12 cellular contexts compared by ENCODE assay signal in the genomic region with DNA sequence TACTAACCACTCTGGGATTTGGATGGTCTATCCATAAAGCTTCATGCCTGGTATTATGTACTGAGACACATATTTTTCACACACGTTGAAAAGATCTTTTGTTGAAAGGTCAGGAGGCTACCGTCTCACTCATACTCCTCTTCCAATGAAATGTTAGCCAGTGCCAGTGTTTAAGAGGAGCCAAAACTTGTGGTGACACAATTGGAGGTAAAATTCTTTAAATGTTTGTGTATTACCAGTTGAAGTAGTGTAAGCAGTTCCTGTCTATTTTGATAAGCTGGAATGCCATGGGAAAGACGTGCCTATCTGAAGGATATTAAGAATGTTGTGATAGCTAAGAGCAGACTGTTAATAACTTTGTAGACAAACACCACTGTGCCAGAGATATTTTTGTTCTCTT. TPM values are rescaled to one million over a fixed set of nuclear protein-coding genes. Genes with fewer than 3 reads are reported as not detected.
A peak's percentile ranks its signal among the peaks of the same experiment; 100 is the strongest.
DNase-seq lines count a peak whose midpoint lies in the region; ATAC-seq lines count a peak whose summit lies in the region.
"Had no signal": no experiment of that assay in that cellular context is flagged by ENCODE, and none has a peak within 500 bp of the region (broad histone marks: within the 10 kb centered on the region; RNA-seq: fewer than 3 reads in every experiment).

No MANE protein-coding gene starts in this region.

- intact Hi-C loops in left cardiac atrium (cut with DNase I): no loop called here

- DNase-seq in ELR (ENCODE audit: low read depth) (peak; percentile 23), amniotic epithelial cell (ENCODE audit: low read depth) (peak; percentile 92), left cardiac atrium (no peak), skeletal muscle cell (ENCODE audit: low read depth) (peak; percentile 11), NCI-H2029 (lab: John Stamatoyannopoulos, UW) (no peak), LoVo (ENCODE audit: low spot score) (no peak)
- DNase-seq: activated CD4-positive, alpha-beta T cell treated with anti-CD3 and anti-CD28 coated beads, Interleukin-2, amount 10 ng/mL, durations not matched to agents 7 days and 5 days; Calu3; NCI-H446 treated with DMSO at 0.1 percent for 48 hours; PC-3 had no signal

- ATAC-seq in left cardiac atrium (peak; percentile 83 to 85), HG03139 (IDR thresholded peaks at IDR 0.05; ENCODE audit: unreplicated experiment) (no peak)
- ATAC-seq: activated T-helper 17 cell treated with anti-CD3 and anti-CD28 coated beads, Interleukin-2, amount 50 U/mL, for 72 hours; PC-3 had no signal

- no peak overlapping the region for H3K4me3 ChIP-seq in skeletal muscle cell (ENCODE audit: low read depth, low read length)

RNA-seq across cellular contexts. Expression of a gene that starts 32.1 kb away (rescaled TPM):
- 10 to 100 TPM; 59.9 to 75.4 TPM for total RNA-seq in left cardiac atrium

RNA-seq across cellular contexts. Expression of a gene that starts 53.6 kb away (rescaled TPM):
- 10 to 100 TPM; 25.1 to 31.4 TPM for total RNA-seq in left cardiac atrium

Comparison
In these comparisons a context has a peak if more than half of its experiments do, and no peak if none do; other contexts are left out.
1. DNase-seq: peak in ELR (single experiment), amniotic epithelial cell (single experiment) and skeletal muscle cell (single experiment); none in left cardiac atrium (single experiment), NCI-H2029 (single experiment) and LoVo (single experiment).